ENCODE assay signal across 2 cellular contexts in genomic region chr13:106558527-106558926, GRCh38.
TF ChIP-seq lines count a peak whose summit lies in the region.

No MANE protein-coding gene starts in this region.

TF ChIP-seq in HCT116, 20 proteins besides CTCF, POLR2A, EP300 and RAD21:
- TF ChIP-seq TCF7L2 (IDR thresholded peaks at IDR 0.05; ENCODE audit: borderline replicate concordance, extremely low read depth, insufficient read depth, insufficient read length) (no peak), ZFX (IDR thresholded peaks at IDR 0.05) (no peak)
TF ChIP-seq in HCT116: peak in this region for 0.

TF ChIP-seq in GM12878, 131 proteins besides CTCF, POLR2A, EP300 and RAD21:
- TF ChIP-seq MEF2A (IDR thresholded peaks at IDR 0.05; ENCODE audit: insufficient read depth, low read depth, low read length) = no peak
- TF ChIP-seq GABPA (IDR thresholded peaks at IDR 0.05; ENCODE audit: low read depth) = no peak
- TF ChIP-seq SREBF2 (IDR thresholded peaks at IDR 0.05; ENCODE audit: low read length) = no peak
- TF ChIP-seq SUZ12 (IDR thresholded peaks at IDR 0.05; ENCODE audit: unreplicated experiment) = no peak
- TF ChIP-seq JUNB (IDR thresholded peaks at IDR 0.05) = no peak
- no peak for TF ChIP-seq NFYA (IDR thresholded peaks at IDR 0.05; ENCODE audit: borderline replicate concordance, low read depth, low read length)
- no peak for TF ChIP-seq ASH2L (IDR thresholded peaks at IDR 0.05; ENCODE audit: borderline replicate concordance, low read depth)
- TF ChIP-seq ZSCAN29 (IDR thresholded peaks at IDR 0.05) = no peak
- no peak for TF ChIP-seq JUND (IDR thresholded peaks at IDR 0.05; ENCODE audit: low read depth, low read length)
- no peak for TF ChIP-seq HDAC2 (IDR thresholded peaks at IDR 0.05)
- TF ChIP-seq HDGF (IDR thresholded peaks at IDR 0.05) = no peak
- TF ChIP-seq RCOR1 (conservative IDR thresholded peaks at IDR 0.05; ENCODE audit: low read depth, low read length) = no peak
- TF ChIP-seq, protein P1, sequence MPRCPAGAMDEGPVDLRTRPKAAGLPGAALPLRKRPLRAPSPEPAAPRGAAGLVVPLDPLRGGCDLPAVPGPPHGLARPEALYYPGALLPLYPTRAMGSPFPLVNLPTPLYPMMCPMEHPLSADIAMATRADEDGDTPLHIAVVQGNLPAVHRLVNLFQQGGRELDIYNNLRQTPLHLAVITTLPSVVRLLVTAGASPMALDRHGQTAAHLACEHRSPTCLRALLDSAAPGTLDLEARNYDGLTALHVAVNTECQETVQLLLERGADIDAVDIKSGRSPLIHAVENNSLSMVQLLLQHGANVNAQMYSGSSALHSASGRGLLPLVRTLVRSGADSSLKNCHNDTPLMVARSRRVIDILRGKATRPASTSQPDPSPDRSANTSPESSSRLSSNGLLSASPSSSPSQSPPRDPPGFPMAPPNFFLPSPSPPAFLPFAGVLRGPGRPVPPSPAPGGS (IDR thresholded peaks at IDR 0.05; ENCODE audit: borderline replicate concordance, insufficient read depth, low read depth, low read length, poor library complexity, severe bottlenecking) = no peak
- TF ChIP-seq, protein P2, sequence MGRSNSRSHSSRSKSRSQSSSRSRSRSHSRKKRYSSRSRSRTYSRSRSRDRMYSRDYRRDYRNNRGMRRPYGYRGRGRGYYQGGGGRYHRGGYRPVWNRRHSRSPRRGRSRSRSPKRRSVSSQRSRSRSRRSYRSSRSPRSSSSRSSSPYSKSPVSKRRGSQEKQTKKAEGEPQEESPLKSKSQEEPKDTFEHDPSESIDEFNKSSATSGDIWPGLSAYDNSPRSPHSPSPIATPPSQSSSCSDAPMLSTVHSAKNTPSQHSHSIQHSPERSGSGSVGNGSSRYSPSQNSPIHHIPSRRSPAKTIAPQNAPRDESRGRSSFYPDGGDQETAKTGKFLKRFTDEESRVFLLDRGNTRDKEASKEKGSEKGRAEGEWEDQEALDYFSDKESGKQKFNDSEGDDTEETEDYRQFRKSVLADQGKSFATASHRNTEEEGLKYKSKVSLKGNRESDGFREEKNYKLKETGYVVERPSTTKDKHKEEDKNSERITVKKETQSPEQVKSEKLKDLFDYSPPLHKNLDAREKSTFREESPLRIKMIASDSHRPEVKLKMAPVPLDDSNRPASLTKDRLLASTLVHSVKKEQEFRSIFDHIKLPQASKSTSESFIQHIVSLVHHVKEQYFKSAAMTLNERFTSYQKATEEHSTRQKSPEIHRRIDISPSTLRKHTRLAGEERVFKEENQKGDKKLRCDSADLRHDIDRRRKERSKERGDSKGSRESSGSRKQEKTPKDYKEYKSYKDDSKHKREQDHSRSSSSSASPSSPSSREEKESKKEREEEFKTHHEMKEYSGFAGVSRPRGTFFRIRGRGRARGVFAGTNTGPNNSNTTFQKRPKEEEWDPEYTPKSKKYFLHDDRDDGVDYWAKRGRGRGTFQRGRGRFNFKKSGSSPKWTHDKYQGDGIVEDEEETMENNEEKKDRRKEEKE (IDR thresholded peaks at IDR 0.05) = no peak
TF ChIP-seq in GM12878: peak in this region for 0.
